2 cellular contexts compared by ENCODE assay signal in the genomic region with DNA sequence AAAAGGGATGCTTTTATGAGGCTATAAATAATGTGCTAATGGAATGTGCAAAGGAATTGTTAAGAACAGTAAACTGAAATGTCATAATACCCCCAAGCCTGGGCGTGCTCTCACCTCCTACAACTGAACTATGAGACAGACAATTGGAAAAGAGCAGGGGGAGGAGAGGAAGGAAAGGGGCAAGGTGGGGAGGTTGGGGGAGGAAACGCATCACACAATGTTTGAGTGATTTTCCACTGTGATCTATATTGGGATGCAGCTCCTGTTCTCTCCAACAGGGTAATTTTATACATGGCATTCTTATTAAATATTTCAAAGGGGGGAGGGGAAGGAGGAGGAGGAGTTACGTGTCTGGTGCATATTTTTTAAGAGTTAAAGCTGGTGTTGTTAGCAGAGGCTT.
TF ChIP-seq lines count a peak whose summit lies in the region.

No MANE protein-coding gene starts in this region.

TF ChIP-seq in SK-N-SH treated with all-trans-retinoic acid at 6 μM for 48 hours, 23 proteins besides CTCF, POLR2A, EP300 and RAD21:
- TF ChIP-seq, protein P1, sequence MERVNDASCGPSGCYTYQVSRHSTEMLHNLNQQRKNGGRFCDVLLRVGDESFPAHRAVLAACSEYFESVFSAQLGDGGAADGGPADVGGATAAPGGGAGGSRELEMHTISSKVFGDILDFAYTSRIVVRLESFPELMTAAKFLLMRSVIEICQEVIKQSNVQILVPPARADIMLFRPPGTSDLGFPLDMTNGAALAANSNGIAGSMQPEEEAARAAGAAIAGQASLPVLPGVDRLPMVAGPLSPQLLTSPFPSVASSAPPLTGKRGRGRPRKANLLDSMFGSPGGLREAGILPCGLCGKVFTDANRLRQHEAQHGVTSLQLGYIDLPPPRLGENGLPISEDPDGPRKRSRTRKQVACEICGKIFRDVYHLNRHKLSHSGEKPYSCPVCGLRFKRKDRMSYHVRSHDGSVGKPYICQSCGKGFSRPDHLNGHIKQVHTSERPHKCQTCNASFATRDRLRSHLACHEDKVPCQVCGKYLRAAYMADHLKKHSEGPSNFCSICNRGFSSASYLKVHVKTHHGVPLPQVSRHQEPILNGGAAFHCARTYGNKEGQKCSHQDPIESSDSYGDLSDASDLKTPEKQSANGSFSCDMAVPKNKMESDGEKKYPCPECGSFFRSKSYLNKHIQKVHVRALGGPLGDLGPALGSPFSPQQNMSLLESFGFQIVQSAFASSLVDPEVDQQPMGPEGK (CRISPR knock-in tag; IDR thresholded peaks at IDR 0.05; ENCODE audit: borderline replicate concordance): no peak
- TF ChIP-seq TCF4 (CRISPR knock-in tag; IDR thresholded peaks at IDR 0.05; ENCODE audit: borderline replicate concordance) (no peak), ZNF565 (CRISPR knock-in tag; conservative IDR thresholded peaks at IDR 0.05; ENCODE audit: low read depth) (no peak), GLIS3 (CRISPR knock-in tag; IDR thresholded peaks at IDR 0.05) (no peak), ZFP30 (CRISPR knock-in tag; IDR thresholded peaks at IDR 0.05) (no peak), OSR1 (CRISPR knock-in tag; IDR thresholded peaks at IDR 0.05) (no peak)
- TF ChIP-seq, protein P2, sequence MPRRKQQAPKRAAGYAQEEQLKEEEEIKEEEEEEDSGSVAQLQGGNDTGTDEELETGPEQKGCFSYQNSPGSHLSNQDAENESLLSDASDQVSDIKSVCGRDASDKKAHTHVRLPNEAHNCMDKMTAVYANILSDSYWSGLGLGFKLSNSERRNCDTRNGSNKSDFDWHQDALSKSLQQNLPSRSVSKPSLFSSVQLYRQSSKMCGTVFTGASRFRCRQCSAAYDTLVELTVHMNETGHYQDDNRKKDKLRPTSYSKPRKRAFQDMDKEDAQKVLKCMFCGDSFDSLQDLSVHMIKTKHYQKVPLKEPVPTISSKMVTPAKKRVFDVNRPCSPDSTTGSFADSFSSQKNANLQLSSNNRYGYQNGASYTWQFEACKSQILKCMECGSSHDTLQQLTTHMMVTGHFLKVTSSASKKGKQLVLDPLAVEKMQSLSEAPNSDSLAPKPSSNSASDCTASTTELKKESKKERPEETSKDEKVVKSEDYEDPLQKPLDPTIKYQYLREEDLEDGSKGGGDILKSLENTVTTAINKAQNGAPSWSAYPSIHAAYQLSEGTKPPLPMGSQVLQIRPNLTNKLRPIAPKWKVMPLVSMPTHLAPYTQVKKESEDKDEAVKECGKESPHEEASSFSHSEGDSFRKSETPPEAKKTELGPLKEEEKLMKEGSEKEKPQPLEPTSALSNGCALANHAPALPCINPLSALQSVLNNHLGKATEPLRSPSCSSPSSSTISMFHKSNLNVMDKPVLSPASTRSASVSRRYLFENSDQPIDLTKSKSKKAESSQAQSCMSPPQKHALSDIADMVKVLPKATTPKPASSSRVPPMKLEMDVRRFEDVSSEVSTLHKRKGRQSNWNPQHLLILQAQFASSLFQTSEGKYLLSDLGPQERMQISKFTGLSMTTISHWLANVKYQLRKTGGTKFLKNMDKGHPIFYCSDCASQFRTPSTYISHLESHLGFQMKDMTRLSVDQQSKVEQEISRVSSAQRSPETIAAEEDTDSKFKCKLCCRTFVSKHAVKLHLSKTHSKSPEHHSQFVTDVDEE (CRISPR knock-in tag; IDR thresholded peaks at IDR 0.05): no peak
TF ChIP-seq in SK-N-SH treated with all-trans-retinoic acid at 6 μM for 48 hours: peak in this region for 0.

TF ChIP-seq in SK-N-SH, 30 proteins besides CTCF, POLR2A, EP300 and RAD21 (continued from another document):
- TF ChIP-seq, protein P3, sequence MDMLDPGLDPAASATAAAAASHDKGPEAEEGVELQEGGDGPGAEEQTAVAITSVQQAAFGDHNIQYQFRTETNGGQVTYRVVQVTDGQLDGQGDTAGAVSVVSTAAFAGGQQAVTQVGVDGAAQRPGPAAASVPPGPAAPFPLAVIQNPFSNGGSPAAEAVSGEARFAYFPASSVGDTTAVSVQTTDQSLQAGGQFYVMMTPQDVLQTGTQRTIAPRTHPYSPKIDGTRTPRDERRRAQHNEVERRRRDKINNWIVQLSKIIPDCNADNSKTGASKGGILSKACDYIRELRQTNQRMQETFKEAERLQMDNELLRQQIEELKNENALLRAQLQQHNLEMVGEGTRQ (IDR thresholded peaks at IDR 0.05; ENCODE audit: borderline replicate concordance, low read depth, low read length): no peak
- TF ChIP-seq MXI1 (IDR thresholded peaks at IDR 0.05; ENCODE audit: low read depth, low read length): no peak
- no peak for TF ChIP-seq RXRA (IDR thresholded peaks at IDR 0.05; ENCODE audit: borderline replicate concordance, low read depth)
- TF ChIP-seq TCF12 (IDR thresholded peaks at IDR 0.05): no peak
